In genomic region chr4:148445903-148446261, GRCh38 we compare ENCODE assay signal across 9 cellular contexts. TPM values are rescaled to one million over a fixed set of nuclear protein-coding genes. Genes with fewer than 3 reads are reported as not detected.
A peak's percentile ranks its signal among the peaks of the same experiment; 100 is the strongest.
DNase-seq lines count a peak whose midpoint lies in the region; ATAC-seq and TF ChIP-seq lines count a peak whose summit lies in the region.
"Had no signal": no experiment of that assay in that cellular context is flagged by ENCODE, and none has a peak within 500 bp of the region (broad histone marks: within the 10 kb centered on the region; RNA-seq: fewer than 3 reads in every experiment).

No MANE protein-coding gene starts in this region.

- DNase-seq in AG04450 (ENCODE audit: low read depth, low spot score) (no peak), choroid plexus epithelial cell (ENCODE audit: low read depth) (no peak), foreskin melanocyte (no peak), HuH-7 (ENCODE audit: low spot score) (no peak)
- DNase-seq in naive thymus-derived CD4-positive, alpha-beta T cell = no peak
- no peak for DNase-seq in stimulated activated CD4-positive, alpha-beta T cell treated with anti-CD3 and anti-CD28 coated beads, Interleukin-12 subunit alpha, Interleukin-12 subunit beta, amount 100 ng/mL, for 4 hours

- POLR2A ChIA-PET in AG04450 (lab: Yijun Ruan, JAX) = no interaction called here
- POLR2A ChIA-PET in naive thymus-derived CD4-positive, alpha-beta T cell (lab: Charles Lee) = interaction anchor here (0.6 to 4.8 kb wide), 12 partner anchors 8 to 395 kb away, joined by 3 to 99 read pairs (median 3); no protein-coding TSS in a partner anchor

- no peaks in the 10 kb centered on the region for H3K36me3 Mint-ChIP-seq in IgD-negative memory B cell
- peaks cover 0 to 2% (median 0%) of the 10 kb centered on the region in 5 donors for H3K36me3 Mint-ChIP-seq in naive thymus-derived CD4-positive, alpha-beta T cell

- H3K4me3 ChIP-seq in AG04450 (ENCODE audit: low read depth, low read length) (peak overlapping the region; percentile 54), choroid plexus epithelial cell (ENCODE audit: low read depth, low read length) (peak overlapping the region; percentile 80)
- H3K4me3 ChIP-seq in naive thymus-derived CD4-positive, alpha-beta T cell (ENCODE audit: low read length) = peak overlapping the region; percentile 99

- peaks cover 11% of the 10 kb centered on the region for H3K27me3 Mint-ChIP-seq in IgD-negative memory B cell
- peaks cover 0 to 64% (median 5%) of the 10 kb centered on the region in 5 donors for H3K27me3 Mint-ChIP-seq in naive thymus-derived CD4-positive, alpha-beta T cell

- intact Hi-C loops in naive thymus-derived CD4-positive, alpha-beta T cell (cut with micrococcal nuclease) = loop anchor here (2.0 to 10.0 kb wide), 2 partner anchors 715 to 1921 kb away; partner anchors contain the start of gene SLC10A7 (in 1 of the 2)

- H3K9me3 ChIP-seq in AG04450 (ENCODE audit: control insufficient read depth, insufficient read depth, low read length) = peaks cover 5% of the 10 kb centered on the region; the same call in 1 of the 2 replicates
- H3K9me3 ChIP-seq in naive thymus-derived CD4-positive, alpha-beta T cell (ENCODE audit: control insufficient read depth in 2 of 3, low read length in 3 of 3) = no peaks in the 10 kb centered on the region
- H3K9me3 ChIP-seq: neutrophil had no signal

- CTCF ChIA-PET in AG04450 (lab: Charles Lee) = interaction anchor here (0.7 kb wide), 1 partner anchor 1177 kb away, joined by 4 read pairs; no protein-coding TSS in a partner anchor
- CTCF ChIA-PET in naive thymus-derived CD4-positive, alpha-beta T cell (lab: Charles Lee) = no interaction called here

- H3K27ac Mint-ChIP-seq in IgD-negative memory B cell = peak overlapping the region; percentile 37 to 93 (median 78)
- H3K27ac Mint-ChIP-seq in naive thymus-derived CD4-positive, alpha-beta T cell = peak overlapping the region; percentile 54 to 98 (median 92)

- peaks cover 54% of the 10 kb centered on the region for H3K27me3 ChIP-seq in AG04450 (ENCODE audit: control insufficient read depth, insufficient read depth, low read length)
- no peaks in the 10 kb centered on the region for H3K27me3 ChIP-seq in naive thymus-derived CD4-positive, alpha-beta T cell (ENCODE audit: control insufficient read depth in 2 of 2, insufficient read depth in 2 of 2, low read length in 2 of 2)

- H3K4me1 Mint-ChIP-seq in IgD-negative memory B cell = peaks cover 12 to 25% (median 12%) of the 10 kb centered on the region in 3 donors
- peaks cover 15 to 36% (median 32%) of the 10 kb centered on the region in 7 donors for H3K4me1 Mint-ChIP-seq in naive thymus-derived CD4-positive, alpha-beta T cell

- H3K36me3 ChIP-seq in naive thymus-derived CD4-positive, alpha-beta T cell (ENCODE audit: control insufficient read depth in 2 of 3, insufficient read depth in 3 of 3, low read length in 3 of 3) = peaks cover 0 to 21% (median 0%) of the 10 kb centered on the region in 3 experiments
- H3K36me3 ChIP-seq: neutrophil had no signal

- H3K27ac ChIP-seq in AG04450 (ENCODE audit: low read depth, low read length) = no peak overlapping the region
- H3K27ac ChIP-seq in naive thymus-derived CD4-positive, alpha-beta T cell (ENCODE audit: low read depth, low read length) = peak overlapping the region; percentile 93
- H3K27ac ChIP-seq: neutrophil had no signal

- peaks cover 3 to 22% of the 10 kb centered on the region in 2 donors for H3K4me1 ChIP-seq in naive thymus-derived CD4-positive, alpha-beta T cell (ENCODE audit: control insufficient read depth in 2 of 2, insufficient read depth in 2 of 2, low read length in 2 of 2)

- no peaks in the 10 kb centered on the region for H3K9me3 Mint-ChIP-seq in IgD-negative memory B cell
- peaks cover 0 to 2% (median 0%) of the 10 kb centered on the region in 11 donors for H3K9me3 Mint-ChIP-seq in naive thymus-derived CD4-positive, alpha-beta T cell

- no peak for ATAC-seq in naive thymus-derived CD4-positive, alpha-beta T cell
- no peak for ATAC-seq in HG02642 (IDR thresholded peaks at IDR 0.05; ENCODE audit: poor library complexity, unreplicated experiment)

- TF ChIP-seq CTCF in AG04450 (IDR thresholded peaks at IDR 0.05; ENCODE audit: low read depth, low read length) = no peak
- no peak for TF ChIP-seq CTCF in choroid plexus epithelial cell (conservative IDR thresholded peaks at IDR 0.05; ENCODE audit: low read depth, low read length)

- H3K4me3 Mint-ChIP-seq in IgD-negative memory B cell = peak overlapping the region; percentile 86 to 96 (median 91)
- peak overlapping the region; percentile 79 to 97 (median 86) for H3K4me3 Mint-ChIP-seq in naive thymus-derived CD4-positive, alpha-beta T cell

RNA-seq across cellular contexts. Expression of gene NR3C2, which starts 3.7 kb away (rescaled TPM):
- polyA plus RNA-seq in AG04450 (2011; rRNA removed) (0.10 and 0.14 TPM in 2 replicates), IgD-negative memory B cell (2.3 TPM)
- polyA minus RNA-seq in AG04450 (2011; rRNA and poly(A)+ RNA removed) = 0.26 and 0.37 TPM in 2 replicates
- total RNA-seq in naive thymus-derived CD4-positive, alpha-beta T cell = 10 to 100 TPM in 4 of 5 experiments, 1 to 10 TPM in 1; 2.2 to 55.2 (median 49.3) TPM
- 1 to 10 TPM; 8.2 to 9.7 TPM for polyA plus RNA-seq in naive thymus-derived CD4-positive, alpha-beta T cell
